7 cellular contexts compared by ENCODE assay signal in the genomic region with DNA sequence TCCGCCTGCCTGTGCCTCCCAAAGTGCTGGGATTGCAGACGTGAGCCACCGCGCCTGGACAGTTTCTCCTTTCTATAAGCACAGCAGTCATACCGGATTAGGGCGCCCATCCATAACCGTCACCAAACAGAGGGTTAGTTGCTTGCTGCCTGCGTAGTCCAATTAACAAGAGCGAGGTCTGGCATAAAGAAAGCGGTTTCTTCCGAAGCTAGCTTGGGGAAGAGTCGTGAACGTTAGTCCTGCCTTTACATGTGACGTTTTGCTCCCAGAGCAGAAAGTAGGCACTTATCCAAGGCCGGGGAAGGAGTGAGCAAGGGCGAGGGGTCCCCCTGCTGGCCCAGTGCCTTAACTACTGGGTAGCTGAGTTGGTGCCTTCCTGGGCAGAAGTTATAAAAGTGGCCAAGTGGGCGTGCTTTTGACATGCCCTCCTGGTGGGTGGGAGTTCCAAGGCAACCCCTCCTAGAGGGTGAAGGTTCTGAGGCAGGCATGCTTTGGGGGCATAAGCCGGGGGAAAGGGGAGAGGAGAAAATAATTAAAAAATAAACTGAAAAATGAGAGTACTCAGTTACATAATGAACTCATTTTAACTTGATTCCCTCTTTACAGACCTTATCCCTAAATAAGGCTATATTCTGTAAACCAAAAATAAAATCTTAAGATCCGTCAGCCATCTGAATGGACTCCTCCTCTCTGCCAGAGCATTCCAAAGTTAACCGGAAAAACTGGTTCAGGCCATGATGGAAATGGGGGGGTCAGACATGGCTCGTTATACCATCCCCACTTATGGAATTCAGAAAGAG.
DNase-seq lines count a peak whose midpoint lies in the region; ATAC-seq, FAIRE-seq and TF ChIP-seq lines count a peak whose summit lies in the region.

No MANE protein-coding gene starts in this region.

- peak; percentile 83 for ATAC-seq in HG03354 (IDR thresholded peaks at IDR 0.05; ENCODE audit: poor library complexity, severe bottlenecking, unreplicated experiment)

- no peak overlapping the region for H2BK120ac ChIP-seq in H1 (replicated peaks; ENCODE audit: low read depth, low read length)

- H3K4me3 ChIP-seq in H1 (ENCODE audit: extremely low read depth in 1 of 4, insufficient read depth in 2 of 4, low read depth in 3 of 4, low read length in 4 of 4) (no peak overlapping the region; a peak in 1 of 8 replicates), mesodermal cell (ENCODE audit: extremely low read depth, insufficient read depth, low read length, poor library complexity, severe bottlenecking) (no peak overlapping the region)

- peak; percentile 90 to 96 for TF ChIP-seq RAD21 in H1 (IDR thresholded peaks at IDR 0.05 in 1 of 2, conservative IDR thresholded peaks at IDR 0.05 in 1 of 2; ENCODE audit: low read depth in 2 of 2, low read length in 2 of 2)

- peak overlapping the region; percentile 54; the same call in 1 of the 2 replicates for H3K18ac ChIP-seq in H1 (ENCODE audit: extremely low read depth, low read length)

- CTCF ChIA-PET in H1 (lab: Charles Lee; ENCODE audit: partially characterized antibody) = interaction anchor here (0.5 to 3.5 kb wide), 22 partner anchors 13 to 251 kb away, joined by 3 to 39 read pairs (median 3); a partner anchor contains a TSS

- no peaks in the 10 kb centered on the region; the same call in 1 of the 2 replicates for H3K79me1 ChIP-seq in H1 (ENCODE audit: low read depth, low read length)

- WGBS in H1 (ENCODE audit: extremely low coverage in 1 of 2, insufficient coverage in 1 of 2, insufficient read length in 1 of 2, insufficient replicate concordance in 2 of 2, low coverage in 1 of 2, low lambda C conversion rate in 2 of 2, missing lambda C conversion rate in 1 of 2), 2 experiments = 49% methylated on average over 21 of the region's 21 CpGs; no CpG with 5 or more reads in 1 of the 2 experiments
- 50 to 62% methylated on average over 17 to 19 of the region's 21 CpGs for WGBS in mesodermal cell (ENCODE audit: insufficient coverage in 2 of 2), 2 experiments

- H3K27ac ChIP-seq in H1 (ENCODE audit: low read depth, low read length) = no peak overlapping the region
- H3K27ac ChIP-seq in mesodermal cell (ENCODE audit: low read depth, low read length, severe bottlenecking) = peak overlapping the region; percentile 13

- peak overlapping the region; percentile 25 for H4K91ac ChIP-seq in H1 (replicated peaks; ENCODE audit: insufficient read length, low read length)

- no peak for TF ChIP-seq POLR2A in GM12892 (IDR thresholded peaks at IDR 0.05; ENCODE audit: low read depth, low read length)
- no peak for TF ChIP-seq POLR2A in H1 (IDR thresholded peaks at IDR 0.05; ENCODE audit: control extremely low read depth in 1 of 2, low read depth in 2 of 2, low read length in 2 of 2)

- H4K8ac ChIP-seq in H1 (ENCODE audit: extremely low read depth, insufficient read depth, low read length) = no peak overlapping the region

- no peak overlapping the region for H2AK5ac ChIP-seq in H1 (ENCODE audit: low read depth, low read length)

- no peaks in the 10 kb centered on the region for H3K23me2 ChIP-seq in H1 (ENCODE audit: low read depth, low read length)

- H3K14ac ChIP-seq in H1 (ENCODE audit: insufficient read length) = no peak overlapping the region

- 0 out of 2 replicates have a peak overlapping the region, but pooled peaks have one; percentile 66 for H2BK20ac ChIP-seq in H1 (ENCODE audit: low read length)

- POLR2A ChIA-PET in H1 (lab: Charles Lee; ENCODE audit: partially characterized antibody) = interaction anchor here (1.0 to 1.2 kb wide), 3 partner anchors 30 to 142 kb away, joined by 3 to 4 read pairs (median 3); a partner anchor contains a TSS

- no peaks in the 10 kb centered on the region for H3K27me3 ChIP-seq in H1 (replicated peaks in 1 of 4; ENCODE audit: control insufficient read depth in 3 of 4, extremely low read depth in 1 of 4, insufficient read depth in 3 of 4, low read length in 3 of 4)

- H3K23ac ChIP-seq in H1 (ENCODE audit: insufficient read length) = no peak overlapping the region

- peak; percentile 38 for DNase-seq in GM12892 (ENCODE audit: insufficient read length)
- DNase-seq in NCI-H774 (lab: John Stamatoyannopoulos, UW) = peak; percentile 50
- DNase-seq in activated CD8-positive, alpha-beta memory T cell treated with anti-CD3 and anti-CD28 coated beads for 1 hour (ENCODE audit: extremely low read depth in 1 of 2, low read depth in 1 of 2) = peak; percentile 34 to 45
- DNase-seq in H1 (ENCODE audit: low read depth in 1 of 2, low spot score in 2 of 2) = peak; percentile 73 to 93
- peak; percentile 31 for DNase-seq in stimulated activated CD8-positive, alpha-beta memory T cell treated with anti-CD3 and anti-CD28 coated beads, Interleukin-12 subunit alpha, Interleukin-12 subunit beta, amount 100 ng/mL, for 24 hours (ENCODE audit: extremely low read depth)

- TF ChIP-seq EP300 in H1 (IDR thresholded peaks at IDR 0.05; ENCODE audit: borderline replicate concordance in 1 of 2, low read depth in 2 of 2, low read length in 2 of 2) = no peak

- FAIRE-seq in GM12892 (lab: Jason Lieb, UNC) (peak; percentile 66), H1 (lab: Jason Lieb, UNC) (peak; percentile 65)

- H3K9ac ChIP-seq in H1 (replicated peaks in 1 of 4; ENCODE audit: extremely low read depth in 1 of 4, low read depth in 3 of 4, low read length in 3 of 4) = no peak overlapping the region

- no peak overlapping the region for H2AFZ ChIP-seq in H1 (ENCODE audit: low read length)

- no peak overlapping the region for H2BK12ac ChIP-seq in H1 (ENCODE audit: low read depth, low read length)

- peak; percentile 91 to 98 (median 93) for TF ChIP-seq CTCF in H1 (IDR thresholded peaks at IDR 0.05; ENCODE audit: control extremely low read depth in 1 of 3, insufficient read depth in 1 of 3, low read depth in 1 of 3, low read length in 3 of 3)

- H4K20me1 ChIP-seq in H1 (replicated peaks in 1 of 2; ENCODE audit: control insufficient read depth in 1 of 2, insufficient read depth in 2 of 2, low read length in 2 of 2) = peaks cover 0 to 2% of the 10 kb centered on the region in 2 experiments

- H2BK15ac ChIP-seq in H1 (ENCODE audit: low read length) = no peak overlapping the region

- H3K4me2 ChIP-seq in H1 (ENCODE audit: insufficient read depth in 1 of 2, low read depth in 2 of 2, low read length in 2 of 2) = peak overlapping the region in 1 of 2 experiments; percentile 34; a peak in 1 of 4 replicates

- H3K36me3 ChIP-seq in H1 (ENCODE audit: control insufficient read depth in 2 of 4, insufficient read depth in 4 of 4, low read length in 3 of 4) (no peaks in the 10 kb centered on the region), mesodermal cell (ENCODE audit: control insufficient read depth, insufficient read depth, low read length) (no peaks in the 10 kb centered on the region)

- no peak overlapping the region for H3K4ac ChIP-seq in H1 (replicated peaks; ENCODE audit: insufficient read length, low read depth, low read length)

- H3K9me3 ChIP-seq in H1 (ENCODE audit: insufficient read depth in 2 of 2, low read depth in 1 of 2, low read length in 1 of 2) (no peaks in the 10 kb centered on the region), mesodermal cell (ENCODE audit: control insufficient read depth, low read length) (no peaks in the 10 kb centered on the region)

- peaks cover 0 to under 1% of the 10 kb centered on the region in 2 experiments; a peak in 1 of 4 replicates for H3K79me2 ChIP-seq in H1 (ENCODE audit: control insufficient read depth in 1 of 2, insufficient read depth in 2 of 2, low read length in 2 of 2)

- H3K56ac ChIP-seq in H1 (replicated peaks; ENCODE audit: insufficient read length, low read depth, low read length) = no peak overlapping the region

- no peak overlapping the region for H2BK5ac ChIP-seq in H1 (ENCODE audit: low read depth, low read length)

- H4K5ac ChIP-seq in H1 (ENCODE audit: insufficient read length, low read depth, low read length) = no peak overlapping the region

- H3K4me1 ChIP-seq in H1 (replicated peaks in 1 of 4; ENCODE audit: control insufficient read depth in 3 of 4, insufficient read depth in 4 of 4, low read length in 3 of 4) (peaks cover 2 to 14% (median 8%) of the 10 kb centered on the region in 4 experiments; a peak in 5 of 7 replicates), mesodermal cell (ENCODE audit: control insufficient read depth, insufficient read depth, low read length, poor library complexity, severe bottlenecking) (peaks cover 8% of the 10 kb centered on the region)

TF ChIP-seq in H1, 55 proteins besides CTCF, POLR2A, EP300 and RAD21:
- TF ChIP-seq CREB1 (IDR thresholded peaks at IDR 0.05) (peak; percentile 57; the same call in 1 of the 2 replicates), RXRA (IDR thresholded peaks at IDR 0.05; ENCODE audit: insufficient read depth, low read depth, low read length) (no peak), TAF1 (IDR thresholded peaks at IDR 0.05; ENCODE audit: low read depth, low read length) (no peak), SUZ12 (IDR thresholded peaks at IDR 0.05; ENCODE audit: low read length) (no peak), SIX5 (IDR thresholded peaks at IDR 0.05; ENCODE audit: low read depth, low read length) (no peak), TEAD4 (IDR thresholded peaks at IDR 0.05; ENCODE audit: low read depth, low read length) (no peak), SP2 (IDR thresholded peaks at IDR 0.05; ENCODE audit: low read length) (no peak)

Comparison
In these comparisons a context has a peak if more than half of its experiments do, and no peak if none do; other contexts are left out.
1. DNase-seq: peak in every context shown above with its lines; median percentile 83 in H1; 50 in NCI-H774; 40 in activated CD8-positive, alpha-beta memory T cell treated with anti-CD3 and anti-CD28 coated beads for 1 hour; 38 in GM12892; 31 in stimulated activated CD8-positive, alpha-beta memory T cell treated with anti-CD3 and anti-CD28 coated beads, Interleukin-12 subunit alpha, Interleukin-12 subunit beta, amount 100 ng/mL, for 24 hours.